1 cellular context compared by ENCODE assay signal in genomic region chr5:149366169-149366750, GRCh38.
TF ChIP-seq lines count a peak whose summit lies in the region.

No MANE protein-coding gene starts in this region.

TF ChIP-seq in K562, 482 proteins besides CTCF, POLR2A, EP300 and RAD21 (continued from another document):
- TF ChIP-seq RBM25 (IDR thresholded peaks at IDR 0.05; ENCODE audit: low read depth, low read length, severe bottlenecking) (peak; percentile 80), KLF1 (tag; IDR thresholded peaks at IDR 0.05) (no peak), NUFIP1 (IDR thresholded peaks at IDR 0.05; ENCODE audit: partially characterized antibody) (no peak), ZNF655 (CRISPR knock-in tag; IDR thresholded peaks at IDR 0.05) (no peak), ZNF740 (CRISPR knock-in tag; IDR thresholded peaks at IDR 0.05) (no peak), ZNF740 (tag; IDR thresholded peaks at IDR 0.05) (no peak), USF1 (CRISPR knock-in tag; IDR thresholded peaks at IDR 0.05) (0 out of 2 replicates have a peak, but pooled peaks have one; percentile 6), ATF7 (IDR thresholded peaks at IDR 0.05) (no peak), BCOR (IDR thresholded peaks at IDR 0.05) (peak; percentile 43; the same call in 1 of the 2 replicates), CEBPB (tag; IDR thresholded peaks at IDR 0.05) (peak; percentile 59), ARHGAP35 (IDR thresholded peaks at IDR 0.05; ENCODE audit: partially characterized antibody) (no peak)
